In genomic region chr3:195911946-195912270, GRCh38 we compare ENCODE assay signal across 1 cellular context.
TF ChIP-seq lines count a peak whose summit lies in the region.

No MANE protein-coding gene starts in this region.

TF ChIP-seq in SK-N-SH, 30 proteins besides CTCF, POLR2A, EP300 and RAD21 (continued from another document):
- TF ChIP-seq REST (IDR thresholded peaks at IDR 0.05; ENCODE audit: low read depth, low read length) (no peak), MAX (IDR thresholded peaks at IDR 0.05; ENCODE audit: low read depth) (no peak)
